ENCODE assay signal across 17 cellular contexts in genomic region chr4:185512516-185512915, GRCh38. TPM values are rescaled to one million over a fixed set of nuclear protein-coding genes. Genes with fewer than 3 reads are reported as not detected.
A peak's percentile ranks its signal among the peaks of the same experiment; 100 is the strongest.
DNase-seq lines count a peak whose midpoint lies in the region; ATAC-seq and TF ChIP-seq lines count a peak whose summit lies in the region.
"Had no signal": no experiment of that assay in that cellular context is flagged by ENCODE, and none has a peak within 500 bp of the region (broad histone marks: within the 10 kb centered on the region; RNA-seq: fewer than 3 reads in every experiment).

No MANE protein-coding gene starts in this region.

- intact Hi-C loops in ascending aorta (cut with DNase I), result loop anchor here (5.0 kb wide), 1 partner anchor 40 kb away; the partner anchor contains the start of gene CCDC110

- H3K4me1 ChIP-seq in ascending aorta (peaks cover 0 to 20% of the 10 kb centered on the region in 2 donors), smooth muscle cell (ENCODE audit: low read depth) (peaks cover 9% of the 10 kb centered on the region)
- H3K4me1 ChIP-seq: SJSA1 had no signal

- H2AFZ ChIP-seq in smooth muscle cell (ENCODE audit: low read depth), result no peak overlapping the region

- no peak overlapping the region for H3K4me3 ChIP-seq in ascending aorta
- no peak overlapping the region for H3K4me3 ChIP-seq in fibroblast of villous mesenchyme (ENCODE audit: low read depth, low read length)
- no peak overlapping the region for H3K4me3 ChIP-seq in smooth muscle cell
- H3K4me3 ChIP-seq: ovary, SJSA1, thyroid gland had no signal

- peak; percentile 55 for DNase-seq in GM03348 (ENCODE audit: low spot score)
- no peak for DNase-seq in ascending aorta (ENCODE audit: low spot score in 2 of 2)
- DNase-seq in fibroblast of villous mesenchyme (ENCODE audit: low read depth), result peak; percentile 49
- DNase-seq in smooth muscle cell (lab: John Stamatoyannopoulos, UW; ENCODE audit: unreplicated experiment), result no peak
- no peak for DNase-seq in hypothalamus (lab: John Stamatoyannopoulos, UW)
- no peak for DNase-seq in NCI-H748 treated with DMSO at 0.1 percent for 48 hours (lab: John Stamatoyannopoulos, UW)
- DNase-seq: activated CD4-positive, alpha-beta T cell treated with anti-CD3 and anti-CD28 coated beads, Interleukin-2, amount 50 U/mL, for 48 hours; amniotic stem cell; GDM1; islet precursor cell; MV-4-11; NK-92 treated with Interleukin-12 subunit alpha and Interleukin-12 subunit beta, amount 100 ng/mL, for 24 hours; ovary; thyroid gland had no signal

- no peaks in the 10 kb centered on the region for H3K27me3 ChIP-seq in ascending aorta
- no peaks in the 10 kb centered on the region for H3K27me3 ChIP-seq in smooth muscle cell (ENCODE audit: low read depth)
- H3K27me3 ChIP-seq: ovary, SJSA1, thyroid gland had no signal

- H3K79me2 ChIP-seq in smooth muscle cell (ENCODE audit: low read depth), result no peaks in the 10 kb centered on the region

- WGBS in smooth muscle cell (ENCODE audit: low lambda C conversion rate), result 19% methylated on average over 3 of the region's 3 CpGs

- H3K36me3 ChIP-seq in ascending aorta (peaks cover 46 to 47% of the 10 kb centered on the region in 2 donors), smooth muscle cell (ENCODE audit: low read depth) (peaks cover 26% of the 10 kb centered on the region)
- H3K36me3 ChIP-seq: ovary had no signal

- no peak for ATAC-seq in HG03460 (IDR thresholded peaks at IDR 0.05; ENCODE audit: unreplicated experiment)

- H3K4me2 ChIP-seq in smooth muscle cell, result peak overlapping the region; percentile 56

- no peak for TF ChIP-seq CTCF in ascending aorta (IDR thresholded peaks at IDR 0.05)
- TF ChIP-seq CTCF in fibroblast of villous mesenchyme (IDR thresholded peaks at IDR 0.05; ENCODE audit: insufficient read depth, low read depth, low read length), result no peak
- TF ChIP-seq CTCF in smooth muscle cell (IDR thresholded peaks at IDR 0.05; ENCODE audit: borderline replicate concordance, insufficient read depth, poor library complexity, severe bottlenecking), result no peak

- peaks cover 27% of the 10 kb centered on the region for H3F3A ChIP-seq in smooth muscle cell (ENCODE audit: low read depth)

- H3K27ac ChIP-seq in ascending aorta (peak overlapping the region; percentile 13 to 54), smooth muscle cell (ENCODE audit: low read depth) (peak overlapping the region; percentile 64)
- H3K27ac ChIP-seq: ovary, SJSA1 had no signal

- peaks cover 12% of the 10 kb centered on the region for H4K20me1 ChIP-seq in smooth muscle cell (ENCODE audit: low read depth)

- H3K9ac ChIP-seq in smooth muscle cell (ENCODE audit: low read depth), result no peak overlapping the region

- H3K9me3 ChIP-seq in ascending aorta (no peaks in the 10 kb centered on the region), smooth muscle cell (replicated peaks; ENCODE audit: low read depth) (no peaks in the 10 kb centered on the region)
- H3K9me3 ChIP-seq: ovary, SJSA1, thyroid gland had no signal

RNA-seq across cellular contexts. Expression of gene PDLIM3, which starts 22.8 kb away (rescaled TPM):
- total RNA-seq in ascending aorta, result 445 TPM
- total RNA-seq in fibroblast of villous mesenchyme, result 15.1 and 96.6 TPM in 2 replicates
- 691 and 781 TPM in 2 replicates for total RNA-seq in smooth muscle cell
- 309 and 356 TPM in 2 replicates for polyA plus RNA-seq in smooth muscle cell

RNA-seq across cellular contexts. Expression of gene CCDC110, which starts 41.0 kb away (rescaled TPM):
- total RNA-seq in ascending aorta (not detected), fibroblast of villous mesenchyme (0.32 and 0.43 TPM in 2 replicates), smooth muscle cell (2.5 and 9.9 TPM in 2 replicates)
- polyA plus RNA-seq in smooth muscle cell, result 0.92 and 2.3 TPM in 2 replicates
- total RNA-seq: mononuclear cell had no signal

Comparison
In these comparisons a context has a peak if more than half of its experiments do, and no peak if none do; other contexts are left out.
1. DNase-seq: peak in GM03348 (single experiment) and fibroblast of villous mesenchyme (single experiment); none in ascending aorta (0 of 2), smooth muscle cell (single experiment), hypothalamus (0 of 51) and NCI-H748 treated with DMSO at 0.1 percent for 48 hours (single experiment).